In genomic region chr2:44689516-44689915, GRCh38 we compare ENCODE assay signal across 8 cellular contexts.
"Had no signal": no experiment of that assay in that cellular context is flagged by ENCODE, and none has a peak within 500 bp of the region (broad histone marks: within the 10 kb centered on the region; RNA-seq: fewer than 3 reads in every experiment).

No MANE protein-coding gene starts in this region.

- H3K4me3 ChIP-seq: GM23248, K562 had no signal

- ATAC-seq: K562 had no signal

- FAIRE-seq: H54, HTR-8/SVneo, K562 had no signal

- H2AFZ ChIP-seq: GM23248 had no signal

- H3K9me3 Mint-ChIP-seq: H9 had no signal

- H3K27ac ChIP-seq: GM23248 had no signal

- DNase-seq: GM23248, GOT3, H9, HCEC 1CT, IMR-90 had no signal

- H3K9ac ChIP-seq: GM23248 had no signal

- H3K4me3 Mint-ChIP-seq: H9 had no signal
